Comparison of ENCODE assay signal across 1 cellular context in the genomic region with DNA sequence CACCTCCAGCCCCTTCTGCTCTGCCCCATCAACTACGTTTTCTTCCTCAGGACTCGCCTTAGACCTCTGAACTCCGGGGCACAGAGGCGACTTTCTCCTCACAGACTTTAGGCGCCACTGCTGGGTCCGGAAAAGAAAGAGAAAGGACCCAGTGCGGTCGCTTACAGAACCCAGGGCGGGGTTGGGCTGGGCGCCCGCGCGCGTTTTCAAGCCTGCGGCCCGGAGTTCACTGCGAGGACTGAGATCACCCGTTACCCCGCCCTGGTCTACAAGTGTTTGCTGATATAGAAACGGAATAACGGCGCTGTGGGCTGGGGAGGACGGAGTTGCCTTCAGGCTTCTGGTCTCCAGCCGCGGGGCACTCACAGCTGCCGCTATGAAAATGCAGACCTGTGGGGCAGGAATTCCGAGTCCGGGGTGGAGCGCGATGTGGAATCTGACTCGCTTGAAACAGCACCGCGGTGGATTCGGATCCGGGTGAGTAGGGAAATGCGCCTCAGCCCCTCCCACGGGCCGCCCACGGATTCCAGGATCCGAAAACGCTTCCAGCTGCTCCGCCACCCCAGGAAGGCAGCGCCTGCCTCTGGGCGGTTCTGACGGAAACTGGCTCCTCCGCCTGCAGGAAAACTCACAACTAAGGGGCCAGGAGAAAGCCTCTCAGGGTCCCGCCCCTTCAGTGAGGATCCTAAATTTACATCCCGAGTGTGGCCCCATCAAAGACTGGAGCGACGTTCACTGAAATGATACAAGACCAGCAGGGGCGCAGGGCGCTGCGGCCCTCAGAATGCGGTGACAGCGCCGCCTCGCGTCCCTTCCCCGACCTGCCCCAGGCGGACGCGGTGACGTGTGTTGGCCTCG.
TF ChIP-seq lines count a peak whose summit lies in the region.

No MANE protein-coding gene starts in this region.

TF ChIP-seq in IMR-90, 13 proteins besides CTCF, POLR2A, EP300 and RAD21 (continued from another document):
- TF ChIP-seq SMC3 (IDR thresholded peaks at IDR 0.05; ENCODE audit: low read depth, low read length) = peak; percentile 67
